ENCODE assay signal across 24 cellular contexts in the genomic region with DNA sequence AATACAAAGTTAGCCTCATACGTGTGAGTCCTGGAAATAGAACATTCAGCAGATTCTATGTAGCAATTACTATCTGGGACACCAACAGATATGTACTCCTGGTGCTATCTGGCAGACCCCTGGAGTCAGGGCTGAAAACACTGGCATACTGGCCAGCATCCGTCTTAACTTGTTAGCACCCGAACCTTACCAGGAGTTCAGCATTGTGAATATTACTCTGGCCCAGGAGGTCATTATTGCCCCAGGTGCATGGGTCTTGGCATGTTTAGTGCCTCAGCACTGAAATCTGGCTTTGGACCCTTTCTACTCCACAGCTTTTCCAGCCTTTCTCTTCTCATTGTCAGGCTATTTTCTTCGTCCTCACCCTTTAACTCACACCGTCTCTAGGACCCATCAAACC. TPM values are rescaled to one million over a fixed set of nuclear protein-coding genes. Genes with fewer than 3 reads are reported as not detected.
DNase-seq lines count a peak whose midpoint lies in the region; ATAC-seq and TF ChIP-seq lines count a peak whose summit lies in the region.
"Had no signal": no experiment of that assay in that cellular context is flagged by ENCODE, and none has a peak within 500 bp of the region (broad histone marks: within the 10 kb centered on the region; RNA-seq: fewer than 3 reads in every experiment).

No MANE protein-coding gene starts in this region.

- H3K79me2 ChIP-seq in OCI-LY7 (ENCODE audit: insufficient read depth, low read depth, low read length) = no peaks in the 10 kb centered on the region

- intact Hi-C loops in activated naive CD4-positive, alpha-beta T cell treated with anti-CD3 and anti-CD28 coated beads for 36 hours (cut with micrococcal nuclease) = no loop called here
- intact Hi-C loops in OCI-LY7 (cut with micrococcal nuclease; ENCODE audit: unreplicated experiment) = no loop called here

- no CpG with 5 or more reads among the region's 5 CpGs for WGBS in neuronal stem cell (ENCODE audit: extremely low coverage in 2 of 2, insufficient read length in 2 of 2, insufficient replicate concordance in 1 of 2), 2 donors

- TF ChIP-seq CTCF in OCI-LY7 (conservative IDR thresholded peaks at IDR 0.05; ENCODE audit: low read length) = no peak

- ATAC-seq in GM18867 (IDR thresholded peaks at IDR 0.05; ENCODE audit: unreplicated experiment) (no peak), HG03432 (IDR thresholded peaks at IDR 0.05; ENCODE audit: unreplicated experiment) (no peak)

- no peak overlapping the region for H2BK120ac ChIP-seq in neuronal stem cell (ENCODE audit: low read depth, low read length)

- no peak overlapping the region for H3K27ac ChIP-seq in OCI-LY7 (ENCODE audit: low read depth, low read length, poor library complexity, severe bottlenecking)
- no peak overlapping the region for H3K27ac ChIP-seq in neuronal stem cell (replicated peaks; ENCODE audit: low read length)
- H3K27ac ChIP-seq: left ventricle myocardium inferior, Peyer's patch, prostate gland, SJCRH30, thoracic aorta had no signal

- no peak overlapping the region for H2BK5ac ChIP-seq in neuronal stem cell (ENCODE audit: low read length)

- no peak overlapping the region for H3K14ac ChIP-seq in neuronal stem cell (ENCODE audit: low read length)

- CTCF ChIA-PET in activated naive CD4-positive, alpha-beta T cell treated with anti-CD3 and anti-CD28 coated beads for 36 hours (lab: Charles Lee) = interaction anchor here (0.8 to 1.8 kb wide), 4 partner anchors 8 to 16 kb away, joined by 3 to 4 read pairs (median 4); no protein-coding TSS in a partner anchor
- CTCF ChIA-PET in OCI-LY7 (lab: Charles Lee; ENCODE audit: unreplicated experiment) = no interaction called here

- BruUV-seq in OCI-LY7 (replicated peaks; lab: Mats Ljungman, UMichigan) = no TSS peak

- peak overlapping the region; percentile 14 for H3K23ac ChIP-seq in neuronal stem cell (ENCODE audit: low read depth, low read length, poor library complexity)

- no peaks in the 10 kb centered on the region for H4K20me1 ChIP-seq in OCI-LY7 (ENCODE audit: insufficient read depth, low read length)

- H3K9me3 ChIP-seq in OCI-LY7 (ENCODE audit: low read length) (no peaks in the 10 kb centered on the region), neuronal stem cell (replicated peaks in 1 of 2; ENCODE audit: control insufficient read depth in 2 of 2, insufficient read depth in 1 of 2, low read depth in 1 of 2, low read length in 2 of 2) (no peaks in the 10 kb centered on the region)
- H3K9me3 ChIP-seq: left ventricle myocardium inferior, MG63, Peyer's patch, prostate gland, SJCRH30, thoracic aorta had no signal

- POLR2A ChIA-PET in OCI-LY7 (lab: Charles Lee) = interaction anchor here (0.7 to 0.9 kb wide), 2 partner anchors 49 to 502 kb away, joined by 3 read pairs; no protein-coding TSS in a partner anchor

- peak overlapping the region; percentile 58 for H3K4me3 Mint-ChIP-seq in activated naive CD4-positive, alpha-beta T cell treated with anti-CD3 and anti-CD28 coated beads for 36 hours
- peak overlapping the region; percentile 79 for H3K4me3 Mint-ChIP-seq in activated naive CD8-positive, alpha-beta T cell treated with anti-CD3 and anti-CD28 coated beads for 36 hours
- H3K4me3 Mint-ChIP-seq: immature natural killer cell, neural crest cell had no signal

- H4K91ac ChIP-seq in neuronal stem cell (ENCODE audit: low read depth, low read length, poor library complexity) = no peak overlapping the region

- no peaks in the 10 kb centered on the region for H3K36me3 Mint-ChIP-seq in activated naive CD4-positive, alpha-beta T cell treated with anti-CD3 and anti-CD28 coated beads for 36 hours (ENCODE audit: low read depth)
- peaks cover 18% of the 10 kb centered on the region for H3K36me3 Mint-ChIP-seq in activated naive CD8-positive, alpha-beta T cell treated with anti-CD3 and anti-CD28 coated beads for 36 hours
- H3K36me3 Mint-ChIP-seq: immature natural killer cell had no signal

- DNase-seq in activated naive CD4-positive, alpha-beta T cell treated with anti-CD3 and anti-CD28 coated beads for 36 hours = no peak
- no peak for DNase-seq in activated naive CD4-positive, alpha-beta T cell treated with Interleukin-2 at 50 U/mL for 16 hours
- no peak for DNase-seq in OCI-LY7 (ENCODE audit: low spot score)
- DNase-seq in activated naive CD8-positive, alpha-beta T cell treated with anti-CD3 and anti-CD28 coated beads for 36 hours = no peak
- DNase-seq in neuronal stem cell (ENCODE audit: low spot score) = no peak
- DNase-seq in DMS153 (lab: John Stamatoyannopoulos, UW) = no peak
- DNase-seq: aorta, C1 segment of cervical spinal cord, foreskin melanocyte, GOT3, immature natural killer cell, left ventricle myocardium inferior, MG63, midbrain, NCI-H1417 treated with DMSO at 0.1 percent for 48 hours, NCI-H2107, NCI-H510A, Peyer's patch, SJCRH30 had no signal

- H3K27ac Mint-ChIP-seq in activated naive CD4-positive, alpha-beta T cell treated with anti-CD3 and anti-CD28 coated beads for 36 hours = peak overlapping the region; percentile 85
- H3K27ac Mint-ChIP-seq in activated naive CD8-positive, alpha-beta T cell treated with anti-CD3 and anti-CD28 coated beads for 36 hours = peak overlapping the region; percentile 92

- no peak overlapping the region for H3K4ac ChIP-seq in neuronal stem cell (ENCODE audit: low read length)

- no peak overlapping the region for H3K18ac ChIP-seq in neuronal stem cell (ENCODE audit: low read length)

- H2AFZ ChIP-seq in OCI-LY7 (ENCODE audit: low read length) = peak overlapping the region; percentile 21; the same call in 1 of the 2 replicates
- no peak overlapping the region for H2AFZ ChIP-seq in neuronal stem cell (ENCODE audit: low read length)

- no peaks in the 10 kb centered on the region for H3K36me3 ChIP-seq in OCI-LY7 (ENCODE audit: insufficient read depth, low read length)
- no peaks in the 10 kb centered on the region for H3K36me3 ChIP-seq in neuronal stem cell (replicated peaks in 1 of 2; ENCODE audit: control insufficient read depth in 2 of 2, insufficient read depth in 2 of 2, low read length in 2 of 2)
- H3K36me3 ChIP-seq: left ventricle myocardium inferior, MG63, Peyer's patch, prostate gland, SJCRH30, thoracic aorta had no signal

- H3K4me2 ChIP-seq in OCI-LY7 (ENCODE audit: low read length) = no peak overlapping the region
- no peak overlapping the region for H3K4me2 ChIP-seq in neuronal stem cell (ENCODE audit: insufficient read depth, low read length, poor library complexity, severe bottlenecking)

- H3K4me1 ChIP-seq in OCI-LY7 (ENCODE audit: insufficient read depth, low read length, poor library complexity, severe bottlenecking) = peaks cover 11% of the 10 kb centered on the region
- H3K4me1 ChIP-seq in neuronal stem cell (ENCODE audit: control insufficient read depth in 2 of 2, insufficient read depth in 1 of 2, low read depth in 1 of 2, low read length in 2 of 2) = peaks cover 0 to 5% of the 10 kb centered on the region in 2 donors
- H3K4me1 ChIP-seq: prostate gland, SJCRH30 had no signal

- H3K27me3 ChIP-seq in neuronal stem cell (ENCODE audit: control insufficient read depth in 3 of 3, insufficient read depth in 3 of 3, low read depth in 1 of 3, low read length in 3 of 3) = no peaks in the 10 kb centered on the region
- H3K27me3 ChIP-seq: MG63, Peyer's patch, SJCRH30 had no signal

- H3K9me3 Mint-ChIP-seq in activated naive CD4-positive, alpha-beta T cell treated with anti-CD3 and anti-CD28 coated beads for 36 hours = peaks cover 3% of the 10 kb centered on the region
- H3K9me3 Mint-ChIP-seq in activated naive CD8-positive, alpha-beta T cell treated with anti-CD3 and anti-CD28 coated beads for 36 hours = peaks cover 5% of the 10 kb centered on the region
- H3K9me3 Mint-ChIP-seq: neural crest cell had no signal

- H2BK12ac ChIP-seq in neuronal stem cell (ENCODE audit: low read length) = no peak overlapping the region

- no peaks in the 10 kb centered on the region for H3K27me3 Mint-ChIP-seq in activated naive CD4-positive, alpha-beta T cell treated with anti-CD3 and anti-CD28 coated beads for 36 hours (ENCODE audit: low read depth)
- H3K27me3 Mint-ChIP-seq in activated naive CD8-positive, alpha-beta T cell treated with anti-CD3 and anti-CD28 coated beads for 36 hours = no peaks in the 10 kb centered on the region

- peaks cover 70% of the 10 kb centered on the region for H3K4me1 Mint-ChIP-seq in activated naive CD4-positive, alpha-beta T cell treated with anti-CD3 and anti-CD28 coated beads for 36 hours (ENCODE audit: low read depth)
- H3K4me1 Mint-ChIP-seq in activated naive CD8-positive, alpha-beta T cell treated with anti-CD3 and anti-CD28 coated beads for 36 hours = peaks cover 55% of the 10 kb centered on the region

- no peak overlapping the region for H3K9ac ChIP-seq in neuronal stem cell (ENCODE audit: low read depth, low read length, poor library complexity)

- no peaks in the 10 kb centered on the region for H3K9me2 ChIP-seq in OCI-LY7 (ENCODE audit: insufficient read depth, low read length)

- H3K79me1 ChIP-seq in neuronal stem cell (ENCODE audit: low read depth, low read length) = no peaks in the 10 kb centered on the region

- no peak overlapping the region for H4K8ac ChIP-seq in neuronal stem cell (ENCODE audit: low read depth, low read length)

- H3K4me3 ChIP-seq in OCI-LY7 (ENCODE audit: low read depth, low read length, poor library complexity, severe bottlenecking) (no peak overlapping the region), neuronal stem cell (ENCODE audit: low read length in 2 of 2) (no peak overlapping the region)
- H3K4me3 ChIP-seq: left ventricle myocardium inferior, MG63, Peyer's patch, prostate gland, SJCRH30, thoracic aorta had no signal

- no peak overlapping the region for H2BK15ac ChIP-seq in neuronal stem cell (ENCODE audit: low read length)

- H2AK5ac ChIP-seq in neuronal stem cell (ENCODE audit: low read depth, low read length) = no peak overlapping the region

RNA-seq across cellular contexts. Expression of gene NDUFV2, which starts 11.9 kb away (rescaled TPM):
- total RNA-seq in activated naive CD4-positive, alpha-beta T cell treated with anti-CD3 and anti-CD28 coated beads for 36 hours = 100 to 1,000 TPM; 290 to 303 TPM
- 145 and 185 TPM in 2 replicates for total RNA-seq in OCI-LY7 (2014; rRNA removed; shearing (Covaris generic))
- total RNA-seq in OCI-LY7 (2022) = 201 and 213 TPM in 2 replicates
- total RNA-seq in activated naive CD8-positive, alpha-beta T cell treated with anti-CD3 and anti-CD28 coated beads for 36 hours = 100 to 1,000 TPM; 302 to 307 TPM
- polyA plus RNA-seq in neuronal stem cell (2013, experiment 1 of 2) = 208 TPM
- 218 TPM for polyA plus RNA-seq in neuronal stem cell (2013, experiment 2 of 2)

RNA-seq across cellular contexts. Expression of gene ANKRD12, which starts 46.0 kb away (rescaled TPM):
- 10 to 100 TPM; 37.5 to 40.0 TPM for total RNA-seq in activated naive CD4-positive, alpha-beta T cell treated with anti-CD3 and anti-CD28 coated beads for 36 hours
- total RNA-seq in OCI-LY7 (2014; rRNA removed; shearing (Covaris generic)) = 65.9 and 74.5 TPM in 2 replicates
- total RNA-seq in OCI-LY7 (2022) = 66.5 and 67.0 TPM in 2 replicates
- total RNA-seq in activated naive CD8-positive, alpha-beta T cell treated with anti-CD3 and anti-CD28 coated beads for 36 hours = 10 to 100 TPM; 33.1 to 33.9 TPM
- 42.6 TPM for polyA plus RNA-seq in neuronal stem cell (2013, experiment 1 of 2)
- polyA plus RNA-seq in neuronal stem cell (2013, experiment 2 of 2) = 44.5 TPM
